In the genomic region with DNA sequence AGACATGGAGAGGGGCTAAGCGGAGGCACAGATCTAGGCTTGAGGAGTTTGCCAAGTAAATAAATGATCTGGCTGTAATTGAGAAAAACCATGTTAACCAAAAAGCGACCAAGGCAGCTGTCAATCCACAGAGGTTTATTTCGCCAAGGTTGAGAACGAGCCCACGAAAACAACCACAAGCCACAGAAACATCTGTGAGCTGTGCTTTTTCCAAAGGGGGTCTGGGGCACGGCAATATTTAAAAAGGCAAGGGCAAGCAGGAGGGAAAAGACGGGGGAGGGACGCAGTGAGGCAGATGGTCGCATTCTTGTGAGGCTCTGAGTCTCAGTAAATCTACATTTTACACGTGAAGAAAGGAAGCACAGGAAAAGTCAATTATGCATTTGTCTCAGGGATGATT, we compare ENCODE assay signal across 25 cellular contexts. TPM values are rescaled to one million over a fixed set of nuclear protein-coding genes. Genes with fewer than 3 reads are reported as not detected.
DNase-seq lines count a peak whose midpoint lies in the region; ATAC-seq and TF ChIP-seq lines count a peak whose summit lies in the region.
"Had no signal": no experiment of that assay in that cellular context is flagged by ENCODE, and none has a peak within 500 bp of the region (broad histone marks: within the 10 kb centered on the region; RNA-seq: fewer than 3 reads in every experiment).

No MANE protein-coding gene starts in this region.

- no peak overlapping the region for H2AFZ ChIP-seq in GM23338

- H3K9me2 ChIP-seq in GM23338 (ENCODE audit: insufficient read depth): no peaks in the 10 kb centered on the region

- H4K20me1 ChIP-seq in GM23338 (replicated peaks; ENCODE audit: insufficient read depth): no peaks in the 10 kb centered on the region

- peak overlapping the region; percentile 22 for H3K27ac Mint-ChIP-seq in GM23338
- no peak overlapping the region for H3K27ac Mint-ChIP-seq in activated CD4-positive, alpha-beta memory T cell treated with anti-CD3 and anti-CD28 coated beads for 36 hours
- H3K27ac Mint-ChIP-seq: activated CD4-positive, alpha-beta memory T cell treated with anti-CD3 and anti-CD28 coated beads, Interleukin-2, amount 10 ng/mL, durations not matched to agents 7 days and 5 days; progenitor cell of endocrine pancreas; stimulated activated naive B cell treated with anti-CD40 and anti-IgM and Interleukin-4, amounts not matched to agents 10 μg/mL and 1 μg/mL and 100 μg/mL, for 72 hours; T-helper 17 cell had no signal

- H3K4me3 Mint-ChIP-seq in GM23338: no peak overlapping the region
- no peak overlapping the region for H3K4me3 Mint-ChIP-seq in activated CD4-positive, alpha-beta memory T cell treated with anti-CD3 and anti-CD28 coated beads for 36 hours
- H3K4me3 Mint-ChIP-seq: activated CD4-positive, alpha-beta memory T cell treated with anti-CD3 and anti-CD28 coated beads, Interleukin-2, amount 10 ng/mL, durations not matched to agents 7 days and 5 days; stimulated activated naive B cell treated with anti-CD40 and anti-IgM and Interleukin-4, amounts not matched to agents 10 μg/mL and 1 μg/mL and 100 μg/mL, for 72 hours; T-helper 17 cell had no signal

- ATAC-seq in GM23338: peak; percentile 32
- no peak for ATAC-seq in RWPE2 (ENCODE audit: low read depth)
- peak; percentile 26 for ATAC-seq in stimulated activated naive CD8-positive, alpha-beta T cell treated with anti-CD3 and anti-CD28 coated beads, Interleukin-15, Interleukin-2, amounts not matched to agents 100 U/mL and 50 U/mL, for 24 hours
- ATAC-seq: body of pancreas; sciatic nerve; stimulated activated naive B cell treated with anti-CD40 and anti-IgM and Interleukin-4, amounts not matched to agents 10 μg/mL and 1 μg/mL and 100 μg/mL, for 72 hours; T-helper 17 cell had no signal

- no peak for TF ChIP-seq CTCF in GM23338 (conservative IDR thresholded peaks at IDR 0.05; ENCODE audit: low read depth in 2 of 2)
- no peak for TF ChIP-seq CTCF in RWPE2 (IDR thresholded peaks at IDR 0.05; ENCODE audit: poor library complexity, severe bottlenecking)

- peaks cover 25% of the 10 kb centered on the region for H3K4me1 Mint-ChIP-seq in GM23338
- H3K4me1 Mint-ChIP-seq in activated CD4-positive, alpha-beta memory T cell treated with anti-CD3 and anti-CD28 coated beads for 36 hours (ENCODE audit: low read depth): peaks cover 14% of the 10 kb centered on the region

- peaks cover 8% of the 10 kb centered on the region for H3K27me3 Mint-ChIP-seq in GM23338 (ENCODE audit: insufficient read depth, low read depth, poor library complexity)
- peaks cover 3% of the 10 kb centered on the region for H3K27me3 Mint-ChIP-seq in activated CD4-positive, alpha-beta memory T cell treated with anti-CD3 and anti-CD28 coated beads for 36 hours
- H3K27me3 Mint-ChIP-seq: progenitor cell of endocrine pancreas had no signal

- CTCF ChIA-PET in activated CD4-positive, alpha-beta memory T cell treated with anti-CD3 and anti-CD28 coated beads for 36 hours (lab: Charles Lee): no interaction called here

- H3K9me3 ChIP-seq in RWPE2 (ENCODE audit: severe bottlenecking): no peaks in the 10 kb centered on the region
- H3K9me3 ChIP-seq: body of pancreas, MG63, thyroid gland had no signal

- H3F3A ChIP-seq in GM23338 (replicated peaks; ENCODE audit: low read depth): no peaks in the 10 kb centered on the region

- H3K4me3 ChIP-seq in GM23338 (no peak overlapping the region), RWPE2 (ENCODE audit: severe bottlenecking) (no peak overlapping the region)
- H3K4me3 ChIP-seq: body of pancreas, K562, MG63, SK-N-MC, thyroid gland had no signal

- DNase-seq in GM23338 (ENCODE audit: low spot score): no peak
- peak; percentile 15 for DNase-seq in RWPE2 (ENCODE audit: low spot score)
- peak; percentile 26 for DNase-seq in left kidney (ENCODE audit: low read depth, low spot score)
- DNase-seq in stimulated activated naive CD8-positive, alpha-beta T cell treated with anti-CD3 and anti-CD28 coated beads, Interleukin-15, Interleukin-2, amounts not matched to agents 100 U/mL and 50 U/mL, for 24 hours: no peak
- no peak for DNase-seq in central memory CD4-positive, alpha-beta T cell
- no peak for DNase-seq in A172 (ENCODE audit: low spot score)
- DNase-seq in activated CD4-positive, alpha-beta memory T cell treated with anti-CD3 and anti-CD28 coated beads for 36 hours: no peak
- DNase-seq: activated CD4-positive, alpha-beta memory T cell treated with anti-CD3 and anti-CD28 coated beads, Interleukin-2, amount 10 ng/mL, durations not matched to agents 7 days and 5 days; activated CD4-positive, CD25-positive, alpha-beta regulatory T cell treated with anti-CD3 and anti-CD28 coated beads, Interleukin-2, amount 50 U/mL, for 72 hours; activated effector memory CD4-positive, alpha-beta T cell treated with anti-CD3 and anti-CD28 coated beads, Interleukin-2, amount 50 U/mL, for 16 hours; kidney glomerular epithelial cell; MG63; NCI-H2029 treated with DMSO at 0.1 percent for 48 hours; NCI-H2227 treated with DMSO at 0.1 percent for 48 hours; NCI-H748 treated with DMSO at 0.1 percent for 48 hours; stimulated activated CD4-positive, alpha-beta T cell treated with anti-CD3 and anti-CD28 coated beads, Interleukin-4, amount 100 ng/mL, for 24 hours; stimulated activated naive B cell treated with anti-CD40 and anti-IgM and Interleukin-4, amounts not matched to agents 10 μg/mL and 1 μg/mL and 100 μg/mL, for 72 hours; T-helper 17 cell; thyroid gland had no signal

- peak overlapping the region; percentile 80; the same call in 1 of the 2 replicates for H3K27ac ChIP-seq in GM23338 (ENCODE audit: low read depth)
- no peak overlapping the region for H3K27ac ChIP-seq in RWPE2 (ENCODE audit: poor library complexity, severe bottlenecking)
- H3K27ac ChIP-seq: body of pancreas, epithelial cell of prostate, SK-N-MC, thyroid gland had no signal

- peaks cover 18% of the 10 kb centered on the region for H3K4me1 ChIP-seq in GM23338 (ENCODE audit: insufficient read depth)
- peaks cover 4% of the 10 kb centered on the region for H3K4me1 ChIP-seq in RWPE2 (ENCODE audit: insufficient read depth, poor library complexity, severe bottlenecking)
- H3K4me1 ChIP-seq: thyroid gland had no signal

- peaks cover 3% of the 10 kb centered on the region; the same call in 2 of the 3 replicates for H3K9me3 Mint-ChIP-seq in GM23338
- H3K9me3 Mint-ChIP-seq in activated CD4-positive, alpha-beta memory T cell treated with anti-CD3 and anti-CD28 coated beads for 36 hours: no peaks in the 10 kb centered on the region
- H3K9me3 Mint-ChIP-seq: activated CD4-positive, alpha-beta memory T cell treated with anti-CD3 and anti-CD28 coated beads, Interleukin-2, amount 10 ng/mL, durations not matched to agents 7 days and 5 days; stimulated activated naive B cell treated with anti-CD40 and anti-IgM and Interleukin-4, amounts not matched to agents 10 μg/mL and 1 μg/mL and 100 μg/mL, for 72 hours had no signal

- H3K36me3 Mint-ChIP-seq in GM23338 (ENCODE audit: low read depth): peaks cover 5% of the 10 kb centered on the region
- no peaks in the 10 kb centered on the region for H3K36me3 Mint-ChIP-seq in activated CD4-positive, alpha-beta memory T cell treated with anti-CD3 and anti-CD28 coated beads for 36 hours
- H3K36me3 Mint-ChIP-seq: stimulated activated naive B cell treated with anti-CD40 and anti-IgM and Interleukin-4, amounts not matched to agents 10 μg/mL and 1 μg/mL and 100 μg/mL, for 72 hours had no signal

- peak overlapping the region; percentile 54; the same call in 1 of the 2 replicates for H3K4me2 ChIP-seq in GM23338

- intact Hi-C loops in activated CD4-positive, alpha-beta memory T cell treated with anti-CD3 and anti-CD28 coated beads for 36 hours (cut with micrococcal nuclease): no loop called here

- POLR2A ChIA-PET in activated CD4-positive, alpha-beta memory T cell treated with anti-CD3 and anti-CD28 coated beads for 36 hours (lab: Charles Lee): interaction anchor here (0.6 kb wide), 1 partner anchor 141 kb away, joined by 6 read pairs; no protein-coding TSS in a partner anchor

- no peaks in the 10 kb centered on the region for H3K27me3 ChIP-seq in GM23338 (ENCODE audit: insufficient read depth)
- no peaks in the 10 kb centered on the region for H3K27me3 ChIP-seq in RWPE2 (ENCODE audit: insufficient read depth, poor library complexity, severe bottlenecking)
- H3K27me3 ChIP-seq: body of pancreas, MG63, thyroid gland had no signal

- no peaks in the 10 kb centered on the region for H3K79me2 ChIP-seq in GM23338 (replicated peaks; ENCODE audit: insufficient read depth)

- H3K36me3 ChIP-seq in GM23338 (ENCODE audit: insufficient read depth) (no peaks in the 10 kb centered on the region), RWPE2 (ENCODE audit: low read depth) (no peaks in the 10 kb centered on the region)
- H3K36me3 ChIP-seq: thyroid gland had no signal

TF ChIP-seq in GM23338, 12 proteins besides CTCF, POLR2A, EP300 and RAD21 (continues in another document):
- TF ChIP-seq ETS1 (IDR thresholded peaks at IDR 0.05) (no peak), CREB1 (CRISPR knock-in tag; IDR thresholded peaks at IDR 0.05; ENCODE audit: low read depth) (no peak), JUNB (IDR thresholded peaks at IDR 0.05; ENCODE audit: unreplicated experiment) (no peak), EZH2phosphoT487 (IDR thresholded peaks at IDR 0.05; ENCODE audit: unreplicated experiment) (no peak)

RNA-seq across cellular contexts. Expression of gene CCT5, which starts 25.4 kb away (rescaled TPM):
- total RNA-seq in GM23338 (2014; rRNA removed; shearing (Covaris generic)): 604 and 661 TPM in 2 replicates
- polyA plus RNA-seq in GM23338 (2016; fragmentation: Nextera tagmentation; extraction: Ambion mirVana): 576 and 627 TPM in 2 replicates
- 872 and 982 TPM in 2 replicates for total RNA-seq in A172 (2014; rRNA removed; shearing (Covaris generic))
- 100 to 1,000 TPM; 360 to 375 TPM for total RNA-seq in activated CD4-positive, alpha-beta memory T cell treated with anti-CD3 and anti-CD28 coated beads for 36 hours

RNA-seq across cellular contexts. Expression of gene ATPSCKMT, which starts 25.8 kb away (rescaled TPM):
- 19.3 and 22.9 TPM in 2 replicates for total RNA-seq in GM23338 (2014; rRNA removed; shearing (Covaris generic))
- polyA plus RNA-seq in GM23338 (2016; fragmentation: Nextera tagmentation; extraction: Ambion mirVana): 8.9 and 10.0 TPM in 2 replicates
- total RNA-seq in A172 (2014; rRNA removed; shearing (Covaris generic)): 54.4 and 67.4 TPM in 2 replicates
- total RNA-seq in activated CD4-positive, alpha-beta memory T cell treated with anti-CD3 and anti-CD28 coated beads for 36 hours: 10 to 100 TPM; 17.1 to 20.1 TPM

RNA-seq across cellular contexts. Expression of gene CMBL, which starts 32.2 kb away (rescaled TPM):
- total RNA-seq in GM23338 (2014; rRNA removed; shearing (Covaris generic)): 13.2 and 23.3 TPM in 2 replicates
- 23.5 and 24.1 TPM in 2 replicates for polyA plus RNA-seq in GM23338 (2016; fragmentation: Nextera tagmentation; extraction: Ambion mirVana)
- 9.3 and 12.5 TPM in 2 replicates for total RNA-seq in A172 (2014; rRNA removed; shearing (Covaris generic))
- total RNA-seq in activated CD4-positive, alpha-beta memory T cell treated with anti-CD3 and anti-CD28 coated beads for 36 hours: 1 to 10 TPM; 1.2 to 1.3 TPM

Comparison
In these comparisons a context has a peak if more than half of its experiments do, and no peak if none do; other contexts are left out.
1. DNase-seq: peak in RWPE2 (single experiment) and left kidney (single experiment); none in GM23338 (single experiment), stimulated activated naive CD8-positive, alpha-beta T cell treated with anti-CD3 and anti-CD28 coated beads, Interleukin-15, Interleukin-2, amounts not matched to agents 100 U/mL and 50 U/mL, for 24 hours (single experiment), central memory CD4-positive, alpha-beta T cell (single experiment), A172 (single experiment) and activated CD4-positive, alpha-beta memory T cell treated with anti-CD3 and anti-CD28 coated beads for 36 hours (single experiment).